ENCODE assay signal across 8 cellular contexts in the genomic region with DNA sequence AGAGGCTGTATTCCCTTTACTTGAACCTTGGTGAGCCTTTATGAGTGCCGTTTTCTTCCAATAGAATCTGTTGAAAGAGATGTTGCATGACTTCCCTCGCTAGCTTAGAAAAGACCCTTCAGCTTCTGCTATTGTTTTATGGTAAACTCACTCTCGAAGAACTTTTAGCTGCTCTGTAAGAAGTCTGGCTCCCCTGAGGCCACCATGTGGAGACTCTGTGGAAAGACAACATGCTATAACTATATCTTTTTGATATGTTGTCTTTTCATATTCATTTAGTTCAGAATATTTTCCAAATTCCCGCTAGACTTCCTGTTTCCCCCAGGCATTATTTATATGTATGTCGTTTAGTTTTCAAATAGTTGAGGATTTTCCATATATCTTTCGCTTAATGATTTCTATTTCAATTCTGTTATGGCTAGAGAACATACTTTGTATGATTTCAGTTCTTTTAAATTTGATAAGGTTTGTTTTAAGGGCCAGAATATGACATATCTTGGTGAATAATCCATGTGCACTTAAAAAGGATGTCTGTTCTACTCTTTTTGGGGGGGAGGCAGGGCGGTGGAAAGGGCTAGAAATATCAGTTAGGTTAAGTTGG.
DNase-seq lines count a peak whose midpoint lies in the region; ATAC-seq and TF ChIP-seq lines count a peak whose summit lies in the region.

No MANE protein-coding gene starts in this region.

- intact Hi-C loops in head of caudate nucleus (cut with DNase I) (loop anchor here (5.0 kb wide), 1 partner anchor 122 kb away; no protein-coding TSS in a partner anchor), spleen (cut with DNase I; ENCODE audit: low total_unique reads) (loop anchor here (5.0 kb wide), 1 partner anchor 122 kb away; no protein-coding TSS in a partner anchor)

- peak in 9 of 11 experiments; percentile 18 to 55 (median 52) for TF ChIP-seq CTCF in spleen (IDR thresholded peaks at IDR 0.05 in 8 of 11, conservative IDR thresholded peaks at IDR 0.05 in 3 of 11)

- WGBS in spleen, 5 donors = 45 to 51% (median 47%) methylated on average over 7 of the region's 7 CpGs

- H3K4me1 ChIP-seq in spleen = peaks cover 0 to 20% (median 0%) of the 10 kb centered on the region in 6 donors

- DNase-seq in stimulated activated CD4-positive, alpha-beta T cell treated with anti-CD3 and anti-CD28 coated beads, Interleukin-12 subunit alpha, Interleukin-12 subunit beta, amount 100 ng/mL, for 4 hours = peak; percentile 13
- no peak for DNase-seq in stimulated activated CD4-positive, alpha-beta T cell treated with anti-CD3 and anti-CD28 coated beads, Interleukin-4, amount 100 ng/mL, for 1 hour
- DNase-seq in MV-4-11 (lab: John Stamatoyannopoulos, UW) = peak; percentile 38
- peak; percentile 40 for DNase-seq in activated CD8-positive, alpha-beta memory T cell treated with anti-CD3 and anti-CD28 coated beads, Interleukin-2, amount 50 U/mL, for 4 hours
- peak in 29 of 42 donors; percentile 11 to 75 (median 40) for DNase-seq in head of caudate nucleus
- DNase-seq in spleen = no peak

- ATAC-seq in HG02885 (IDR thresholded peaks at IDR 0.05; ENCODE audit: poor library complexity, unreplicated experiment) (no peak), HG03439 (IDR thresholded peaks at IDR 0.05; ENCODE audit: unreplicated experiment) (no peak)

- H3K36me3 ChIP-seq in spleen = peaks cover 0 to 4% (median 0%) of the 10 kb centered on the region in 6 donors

- H3K4me3 ChIP-seq in spleen = no peak overlapping the region

- no peak overlapping the region for H3K27ac ChIP-seq in spleen

- peaks cover 0 to under 1% (median 0%) of the 10 kb centered on the region in 8 donors for H3K9me3 ChIP-seq in spleen

- no peak for TF ChIP-seq POLR2A in spleen (IDR thresholded peaks at IDR 0.05)

- no peaks in the 10 kb centered on the region for H3K27me3 ChIP-seq in spleen (replicated peaks in 1 of 7)

Comparison
In these comparisons a context has a peak if more than half of its experiments do, and no peak if none do; other contexts are left out.
1. DNase-seq: peak in stimulated activated CD4-positive, alpha-beta T cell treated with anti-CD3 and anti-CD28 coated beads, Interleukin-12 subunit alpha, Interleukin-12 subunit beta, amount 100 ng/mL, for 4 hours (single experiment), MV-4-11 (single experiment), activated CD8-positive, alpha-beta memory T cell treated with anti-CD3 and anti-CD28 coated beads, Interleukin-2, amount 50 U/mL, for 4 hours (single experiment) and head of caudate nucleus (29 of 42); none in stimulated activated CD4-positive, alpha-beta T cell treated with anti-CD3 and anti-CD28 coated beads, Interleukin-4, amount 100 ng/mL, for 1 hour (single experiment) and spleen (single experiment).